Comparison of ENCODE assay signal across 18 cellular contexts in genomic region chr9:83992407-83992806, GRCh38. TPM values are rescaled to one million over a fixed set of nuclear protein-coding genes. Genes with fewer than 3 reads are reported as not detected.
DNase-seq lines count a peak whose midpoint lies in the region; ATAC-seq, FAIRE-seq and TF ChIP-seq lines count a peak whose summit lies in the region.
"Had no signal": no experiment of that assay in that cellular context is flagged by ENCODE, and none has a peak within 500 bp of the region (broad histone marks: within the 10 kb centered on the region; RNA-seq: fewer than 3 reads in every experiment).

No MANE protein-coding gene starts in this region.

- POLR2A ChIA-PET in IMR-90 (lab: Charles Lee; ENCODE audit: unreplicated experiment) = no interaction called here
- POLR2A ChIA-PET in K562 (lab: Yijun Ruan, JAX) = interaction anchor here (0.7 kb wide), 1 partner anchor 29 kb away, joined by 3 read pairs; no protein-coding TSS in a partner anchor

- H3K9me1 ChIP-seq in IMR-90 (ENCODE audit: insufficient read depth, low read length) = no peaks in the 10 kb centered on the region
- H3K9me1 ChIP-seq in K562 (ENCODE audit: control insufficient read depth, insufficient read depth, low read length) = no peaks in the 10 kb centered on the region

- TF ChIP-seq CTCF in IMR-90 (conservative IDR thresholded peaks at IDR 0.05; ENCODE audit: low read depth, low read length) = peak; percentile 23; the same call in 1 of the 2 replicates
- peak in 2 of 3 experiments; percentile 19 to 24; a peak in 2 of 6 replicates for TF ChIP-seq CTCF in K562 (IDR thresholded peaks at IDR 0.05 in 2 of 3, conservative IDR thresholded peaks at IDR 0.05 in 1 of 3; ENCODE audit: insufficient read depth in 2 of 3, low read depth in 1 of 3, low read length in 3 of 3)
- TF ChIP-seq CTCF in liver (IDR thresholded peaks at IDR 0.05; ENCODE audit: low read depth, low read length, missing input control) = no peak

- H3K4me3 ChIP-seq in IMR-90 (ENCODE audit: insufficient read depth, low read depth, low read length) = no peak overlapping the region
- H3K4me3 ChIP-seq in K562 = no peak overlapping the region
- H3K4me3 ChIP-seq in liver (ENCODE audit: low read depth in 1 of 3, low read length in 3 of 3) = no peak overlapping the region
- H3K4me3 ChIP-seq: lower lobe of right lung, vagina had no signal

- no peak overlapping the region for H3K14ac ChIP-seq in IMR-90 (replicated peaks; ENCODE audit: low read depth, low read length)

- no peak overlapping the region for H4K91ac ChIP-seq in IMR-90 (ENCODE audit: insufficient read depth, low read depth, low read length)

- H3K4me1 ChIP-seq in IMR-90 (ENCODE audit: control insufficient read depth, insufficient read depth, low read length) (no peaks in the 10 kb centered on the region; the same call in 1 of the 2 replicates), K562 (replicated peaks in 1 of 2; ENCODE audit: control insufficient read depth in 2 of 2, insufficient read depth in 2 of 2, low read length in 2 of 2) (peaks cover 0 to 8% of the 10 kb centered on the region in 2 experiments; a peak in 3 of 5 replicates), liver (ENCODE audit: control insufficient read depth in 4 of 4, insufficient read depth in 4 of 4, low read length in 3 of 4) (peaks cover 0 to 18% (median 3%) of the 10 kb centered on the region in 4 donors)
- H3K4me1 ChIP-seq: vagina had no signal

- no peak overlapping the region for H3K18ac ChIP-seq in IMR-90 (ENCODE audit: low read depth, low read length)

- H3K27me3 ChIP-seq in IMR-90 (ENCODE audit: control insufficient read depth, insufficient read depth, low read length) (no peaks in the 10 kb centered on the region), K562 (ENCODE audit: control insufficient read depth in 2 of 2, insufficient read depth in 2 of 2, low read length in 2 of 2) (no peaks in the 10 kb centered on the region), liver (ENCODE audit: control insufficient read depth in 4 of 4, insufficient read depth in 4 of 4, low read length in 3 of 4) (no peaks in the 10 kb centered on the region)
- H3K27me3 ChIP-seq: vagina had no signal

- DNase-seq in DMS53 treated with DMSO at 0.1 percent for 48 hours (lab: John Stamatoyannopoulos, UW; ENCODE audit: unreplicated experiment) (peak; percentile 34), IMR-90 (peak; percentile 55), K562 (ENCODE audit: extremely low read depth in 1 of 4, low spot score in 3 of 4) (peak in 2 of 4 experiments; percentile 15 to 51), GF-D8 (lab: John Stamatoyannopoulos, UW) (no peak)
- DNase-seq: activated naive CD4-positive, alpha-beta T cell treated with anti-CD3 and anti-CD28 coated beads, Interleukin-2, amount 10 ng/mL, durations not matched to agents 7 days and 5 days; caudate nucleus; hippocampal formation; lower lobe of right lung; NCI-H2171 treated with DMSO at 0.1 percent for 48 hours; nephron progenitor cell; SK-N-SH; stimulated activated naive CD8-positive, alpha-beta T cell treated with anti-CD3 and anti-CD28 coated beads, Interleukin-15, amount 100 ng/mL, for 72 hours had no signal

- H3K36me3 ChIP-seq in IMR-90 (ENCODE audit: control insufficient read depth, insufficient read depth, low read length) (peaks cover 3% of the 10 kb centered on the region; the same call in 1 of the 2 replicates), K562 (ENCODE audit: control insufficient read depth, insufficient read depth, low read length) (peaks cover 27% of the 10 kb centered on the region; the same call in 2 of the 3 replicates), liver (ENCODE audit: control insufficient read depth in 4 of 4, insufficient read depth in 3 of 4, low read depth in 1 of 4, low read length in 3 of 4) (no peaks in the 10 kb centered on the region)
- H3K36me3 ChIP-seq: vagina had no signal

- no peak overlapping the region for H2AK9ac ChIP-seq in IMR-90 (replicated peaks; ENCODE audit: low read depth, low read length, poor library complexity)

- H2BK15ac ChIP-seq in IMR-90 (ENCODE audit: low read depth, low read length) = no peak overlapping the region

- H3K4ac ChIP-seq in IMR-90 (ENCODE audit: low read depth, low read length) = no peak overlapping the region

- no peak overlapping the region for H3K23ac ChIP-seq in IMR-90 (ENCODE audit: low read depth, low read length)

- H3K27ac ChIP-seq in IMR-90 (ENCODE audit: insufficient read depth, low read length) (no peak overlapping the region), K562 (ENCODE audit: extremely low read depth, low read depth, low read length) (peak overlapping the region; percentile 52; the same call in 2 of the 3 replicates), liver (ENCODE audit: low read depth in 1 of 2, low read length in 2 of 2) (peak overlapping the region; percentile 73 to 82)
- H3K27ac ChIP-seq: lower lobe of right lung, vagina had no signal

- H2BK20ac ChIP-seq in IMR-90 (ENCODE audit: low read depth, low read length) = no peak overlapping the region

- TF ChIP-seq POLR2A in IMR-90 (IDR thresholded peaks at IDR 0.05; ENCODE audit: low read depth, low read length) (no peak), K562 (conservative IDR thresholded peaks at IDR 0.05) (no peak)

- ATAC-seq in IMR-90 (ENCODE audit: low read depth) = no peak; the same call in 1 of the 2 replicates
- ATAC-seq in K562 = peak; percentile 87
- ATAC-seq in GM18517 (IDR thresholded peaks at IDR 0.05; ENCODE audit: unreplicated experiment) = no peak
- ATAC-seq in GM18498 (IDR thresholded peaks at IDR 0.05; ENCODE audit: unreplicated experiment) = no peak
- ATAC-seq in GM21723 (IDR thresholded peaks at IDR 0.05; ENCODE audit: unreplicated experiment) = no peak
- ATAC-seq: lower lobe of right lung; stimulated activated naive CD8-positive, alpha-beta T cell treated with anti-CD3 and anti-CD28 coated beads, Interleukin-15, amount 100 ng/mL, for 72 hours had no signal

- H4K20me1 ChIP-seq in IMR-90 (ENCODE audit: insufficient read depth, low read length) (no peaks in the 10 kb centered on the region), K562 (replicated peaks; ENCODE audit: control insufficient read depth, insufficient read depth, low read length) (no peaks in the 10 kb centered on the region)

- no peak overlapping the region for H2AK5ac ChIP-seq in IMR-90 (ENCODE audit: low read depth, low read length)

- H4K5ac ChIP-seq in IMR-90 (ENCODE audit: low read depth, low read length) = no peak overlapping the region

- no CpG with 5 or more reads among the region's 1 CpG for whole genome bisulfite sequencing in IMR-90 (ENCODE audit: extremely low coverage in 2 of 2, insufficient read length in 1 of 2), 2 experiments
- 0% methylated on average over 1 of the region's 1 CpG for WGBS in K562 (ENCODE audit: insufficient coverage, low coverage, missing lambda C conversion rate)
- 34% methylated on average over 1 of the region's 1 CpG for WGBS in liver

- CTCF ChIA-PET in IMR-90 (lab: Yijun Ruan, JAX) = interaction anchor here (0.6 to 1.0 kb wide), 3 partner anchors 39 to 271 kb away, joined by 4 to 6 read pairs (median 4); no protein-coding TSS in a partner anchor
- CTCF ChIA-PET in K562 (lab: Yijun Ruan, JAX; ENCODE audit: low intra/inter-chr PET ratio) = interaction anchor here (1.6 kb wide), 1 partner anchor 269 kb away, joined by 3 read pairs; no protein-coding TSS in a partner anchor

- H3K9ac ChIP-seq in IMR-90 (ENCODE audit: low read depth, low read length) (no peak overlapping the region), K562 (ENCODE audit: insufficient read depth in 1 of 2, low read depth in 2 of 2, low read length in 2 of 2) (no peak overlapping the region), liver (ENCODE audit: low read depth in 1 of 2, low read length in 2 of 2) (peak overlapping the region in 1 of 2 donors; percentile 39)
- H3K9ac ChIP-seq: SK-N-SH had no signal

- no peak overlapping the region for H3K56ac ChIP-seq in IMR-90 (ENCODE audit: extremely low read depth, insufficient read depth, low read length)

- intact Hi-C loops in IMR-90 (cut with micrococcal nuclease) (no loop called here), K562 (cut with micrococcal nuclease) (no loop called here)

- H2BK120ac ChIP-seq in IMR-90 (ENCODE audit: low read depth, low read length) = no peak overlapping the region

- in situ Hi-C loops in IMR-90 (cut with MboI; ENCODE audit: low sequenced_read_pairs) = no loop called here
- in situ Hi-C loops in K562 (cut with MboI) = no loop called here

- dilution Hi-C loops in IMR-90 (cut with HindIII; ENCODE audit: low sequenced_read_pairs, unreplicated experiment) = no loop called here

- no peak overlapping the region for H4K8ac ChIP-seq in IMR-90 (ENCODE audit: low read depth in 2 of 2, low read length in 2 of 2)

- H2BK5ac ChIP-seq in IMR-90 (ENCODE audit: low read depth, low read length, poor library complexity, severe bottlenecking) = no peak overlapping the region

- no peak overlapping the region for H2AFZ ChIP-seq in IMR-90 (replicated peaks; ENCODE audit: low read length, poor library complexity)
- H2AFZ ChIP-seq in K562 (ENCODE audit: low read depth, low read length) = peak overlapping the region; percentile 51; the same call in 1 of the 2 replicates

- H3K79me2 ChIP-seq in K562 (ENCODE audit: control insufficient read depth, insufficient read depth, low read length) = peaks cover 51% of the 10 kb centered on the region

- no peaks in the 10 kb centered on the region for H3K9me3 ChIP-seq in IMR-90 (ENCODE audit: control insufficient read depth, insufficient read depth, low read length)
- H3K9me3 ChIP-seq in K562 (replicated peaks; ENCODE audit: control insufficient read depth, insufficient read depth, low read depth, low read length) = no peaks in the 10 kb centered on the region
- no peaks in the 10 kb centered on the region for H3K9me3 ChIP-seq in liver (ENCODE audit: control insufficient read depth in 4 of 4, low read length in 3 of 4)
- H3K9me3 ChIP-seq: lower lobe of right lung, SK-N-SH, vagina had no signal

- H3K79me1 ChIP-seq in IMR-90 (ENCODE audit: low read depth in 1 of 2, low read length in 2 of 2) = peaks cover 28 to 31% of the 10 kb centered on the region in 2 experiments

- no peak overlapping the region for H3K4me2 ChIP-seq in IMR-90 (ENCODE audit: low read depth, low read length)
- H3K4me2 ChIP-seq in K562 (ENCODE audit: insufficient read depth, low read length) = no peak overlapping the region
- H3K4me2 ChIP-seq: SK-N-SH had no signal

- BruUV-seq in IMR-90 (replicated peaks; lab: Mats Ljungman, UMichigan) (no TSS peak), K562 (replicated peaks; lab: Mats Ljungman, UMichigan) (no TSS peak)

- TF ChIP-seq RAD21 in IMR-90 (IDR thresholded peaks at IDR 0.05; ENCODE audit: low read length) = peak; percentile 33
- TF ChIP-seq RAD21 in K562 (CRISPR knock-in tag; conservative IDR thresholded peaks at IDR 0.05 in 1 of 2, IDR thresholded peaks at IDR 0.05 in 1 of 2) = no peak
- TF ChIP-seq RAD21 in liver (IDR thresholded peaks at IDR 0.05) = peak; percentile 55 to 56

- TF ChIP-seq EP300 in K562 (IDR thresholded peaks at IDR 0.05; ENCODE audit: low read length) = no peak

- FAIRE-seq in K562 (lab: Jason Lieb, UNC) = peak; percentile 78
- FAIRE-seq: endothelial cell of umbilical vein had no signal

RNA-seq across cellular contexts. Expression of gene RMI1, which starts 11.8 kb away (rescaled TPM):
- total RNA-seq in IMR-90 (2012; rRNA removed) = 6.8 and 12.8 TPM in 2 replicates
- 2.7 and 4.4 TPM in 2 replicates for polyA plus RNA-seq in IMR-90 (2012; rRNA removed)
- 0.38 and 0.65 TPM in 2 replicates for polyA plus RNA-seq in IMR-90 (2012; cell fraction: cytosol; rRNA removed)
- 0.11 and 1.7 TPM in 2 replicates for polyA plus RNA-seq in IMR-90 (2012; cell fraction: nucleus; rRNA removed; ENCODE audit: low replicate concordance)
- total RNA-seq in K562 (2011; cell fraction: chromatin; rRNA removed; ENCODE audit: low replicate concordance) = 1.7 and 14.3 TPM in 2 replicates
- 1.2 and 2.0 TPM in 2 replicates for total RNA-seq in K562 (2011; cell fraction: nucleolus; rRNA removed)
- total RNA-seq in K562 (2011; cell fraction: nucleoplasm; rRNA removed) = 3.2 and 4.4 TPM in 2 replicates
- 3.0 and 3.2 TPM in 2 replicates for total RNA-seq in K562 (2014; rRNA removed)
- 16.7 and 19.3 TPM in 2 replicates for total RNA-seq in K562 (2014; rRNA removed; fragmentation: Illumina TruSeq; extraction: Trizol)
- 14.2 and 16.3 TPM in 2 replicates for total RNA-seq in K562 (2015; rRNA removed; fragmentation: Illumina TruSeq; extraction: Trizol)
- total RNA-seq in K562 (2021) = 14.6 and 15.7 TPM in 2 replicates
- polyA plus RNA-seq in K562 (2011; rRNA removed) = 3.0 and 4.7 TPM in 2 replicates
- 0.66 and 2.2 TPM in 2 replicates for polyA plus RNA-seq in K562 (2011; cell fraction: cytosol; rRNA removed)
- 1.6 and 2.4 TPM in 2 replicates for polyA plus RNA-seq in K562 (2011; cell fraction: nucleus; rRNA removed)
- polyA plus RNA-seq in K562 (2012) = 7.4 and 8.8 TPM in 2 replicates
- polyA plus RNA-seq in K562 (2014; fragmentation: Illumina TruSeq; extraction: Trizol) = 17.4 and 17.5 TPM in 2 replicates
- polyA plus RNA-seq in K562 (2014; fragmentation: Nextera tagmentation; extraction: Ambion mirVana) = 10 to 100 TPM in 1 of 2 experiments, 1 to 10 TPM in 1; 7.7 to 10.6 TPM
- 6.0 and 6.9 TPM in 2 replicates for polyA plus RNA-seq in K562 (2014; rRNA removed)
- polyA minus RNA-seq in K562 (2011; rRNA and poly(A)+ RNA removed) = 12.6 and 15.3 TPM in 2 replicates
- 6.6 and 9.7 TPM in 2 replicates for polyA minus RNA-seq in K562 (2011; cell fraction: cytosol; rRNA and poly(A)+ RNA removed)
- polyA minus RNA-seq in K562 (2011; cell fraction: nucleus; rRNA and poly(A)+ RNA removed) = 1.5 and 2.4 TPM in 2 replicates
- total RNA-seq in liver = 10 to 100 TPM in 1 of 2 donors, 1 to 10 TPM in 1; 5.4 to 10.4 TPM
- 1 to 10 TPM; 2.0 to 2.6 TPM for polyA plus RNA-seq in liver

RNA-seq across cellular contexts. Expression of gene HNRNPK, which starts 12.4 kb away (rescaled TPM):
- total RNA-seq in IMR-90 (2012; rRNA removed) (422 and 601 TPM in 2 replicates), K562 (2014; rRNA removed) (618 and 644 TPM in 2 replicates), K562 (2014; rRNA removed; fragmentation: Illumina TruSeq; extraction: Trizol) (459 and 532 TPM in 2 replicates), K562 (2015; rRNA removed; fragmentation: Illumina TruSeq; extraction: Trizol) (625 and 667 TPM in 2 replicates), K562 (2021) (505 and 531 TPM in 2 replicates), liver (100 to 1,000 TPM; 281 to 403 TPM)
- polyA plus RNA-seq in IMR-90 (2012; rRNA removed) (419 and 458 TPM in 2 replicates), K562 (2011; rRNA removed) (462 and 670 TPM in 2 replicates), K562 (2014; fragmentation: Illumina TruSeq; extraction: Trizol) (718 and 883 TPM in 2 replicates), K562 (2014; fragmentation: Nextera tagmentation; extraction: Ambion mirVana) (100 to 1,000 TPM; 224 to 434 TPM), K562 (2014; rRNA removed) (740 and 789 TPM in 2 replicates), liver (100 to 1,000 TPM; 137 to 182 TPM)
- polyA plus RNA-seq in IMR-90 (2012; cell fraction: cytosol; rRNA removed) = 149 and 205 TPM in 2 replicates
- 124 and 330 TPM in 2 replicates for polyA plus RNA-seq in IMR-90 (2012; cell fraction: nucleus; rRNA removed; ENCODE audit: low replicate concordance)
- total RNA-seq in K562 (2011; cell fraction: chromatin; rRNA removed; ENCODE audit: low replicate concordance) = 356 and 598 TPM in 2 replicates
- total RNA-seq in K562 (2011; cell fraction: nucleolus; rRNA removed) = 228 and 233 TPM in 2 replicates
- 308 and 408 TPM in 2 replicates for total RNA-seq in K562 (2011; cell fraction: nucleoplasm; rRNA removed)
- 427 and 490 TPM in 2 replicates for polyA plus RNA-seq in K562 (2011; cell fraction: cytosol; rRNA removed)
- polyA plus RNA-seq in K562 (2011; cell fraction: nucleus; rRNA removed) = 679 and 733 TPM in 2 replicates
- polyA plus RNA-seq in K562 (2012) = 428 and 630 TPM in 2 replicates
- polyA minus RNA-seq in K562 (2011; rRNA and poly(A)+ RNA removed) = 665 and 715 TPM in 2 replicates
- 333 and 409 TPM in 2 replicates for polyA minus RNA-seq in K562 (2011; cell fraction: cytosol; rRNA and poly(A)+ RNA removed)
- polyA minus RNA-seq in K562 (2011; cell fraction: nucleus; rRNA and poly(A)+ RNA removed) = 447 and 633 TPM in 2 replicates
